ENCODE assay signal across 8 cellular contexts in genomic region chr10:79274279-79275104, GRCh38.
DNase-seq lines count a peak whose midpoint lies in the region; ATAC-seq and TF ChIP-seq lines count a peak whose summit lies in the region.

No MANE protein-coding gene starts in this region.

- peak overlapping the region; percentile 47 to 79 (median 58) for H3K9ac ChIP-seq in skeletal muscle tissue (ENCODE audit: low read depth in 1 of 3, low read length in 3 of 3)

- no peaks in the 10 kb centered on the region for H3K9me3 Mint-ChIP-seq in activated naive CD4-positive, alpha-beta T cell treated with anti-CD3 and anti-CD28 coated beads, Interleukin-2, amount 10 ng/mL, durations not matched to agents 7 days and 5 days

- H3K27me3 ChIP-seq in skeletal muscle tissue (ENCODE audit: control insufficient read depth in 3 of 3, insufficient read depth in 3 of 3, low read length in 3 of 3) = no peaks in the 10 kb centered on the region

- H3K36me3 Mint-ChIP-seq in activated naive CD4-positive, alpha-beta T cell treated with anti-CD3 and anti-CD28 coated beads, Interleukin-2, amount 10 ng/mL, durations not matched to agents 7 days and 5 days = peaks cover 5% of the 10 kb centered on the region

- peak; percentile 6 for TF ChIP-seq CTCF in HFF-Myc (IDR thresholded peaks at IDR 0.05; ENCODE audit: low read depth, low read length, missing control alignments)

- CTCF ChIA-PET in activated naive CD4-positive, alpha-beta T cell treated with anti-CD3 and anti-CD28 coated beads, Interleukin-2, amount 10 ng/mL, durations not matched to agents 7 days and 5 days (lab: Charles Lee) = no interaction called here

- ATAC-seq in HG02973 (IDR thresholded peaks at IDR 0.05; ENCODE audit: unreplicated experiment) = no peak

- H3K27me3 Mint-ChIP-seq in activated naive CD4-positive, alpha-beta T cell treated with anti-CD3 and anti-CD28 coated beads, Interleukin-2, amount 10 ng/mL, durations not matched to agents 7 days and 5 days = no peaks in the 10 kb centered on the region

- H3K36me3 ChIP-seq in skeletal muscle tissue (ENCODE audit: control insufficient read depth in 3 of 3, insufficient read depth in 3 of 3, low read length in 3 of 3) = peaks cover 11 to 23% (median 15%) of the 10 kb centered on the region in 3 donors

- DNase-seq in HFF-Myc (ENCODE audit: extremely low read depth, low read depth) (no peak), astrocyte of the hippocampus (ENCODE audit: low read depth, low spot score) (peak; percentile 93), hepatic stellate cell (ENCODE audit: low spot score) (peak; percentile 81), NCI-H1930 (lab: John Stamatoyannopoulos, UW) (no peak), DMS79 (lab: John Stamatoyannopoulos, UW) (no peak)
- DNase-seq in activated naive CD4-positive, alpha-beta T cell treated with anti-CD3 and anti-CD28 coated beads, Interleukin-2, amount 10 ng/mL, durations not matched to agents 7 days and 5 days = no peak

- no peak overlapping the region for H3K27ac Mint-ChIP-seq in activated naive CD4-positive, alpha-beta T cell treated with anti-CD3 and anti-CD28 coated beads, Interleukin-2, amount 10 ng/mL, durations not matched to agents 7 days and 5 days

- peaks cover 50 to 79% (median 74%) of the 10 kb centered on the region in 3 donors for H3K4me1 ChIP-seq in skeletal muscle tissue (ENCODE audit: control insufficient read depth in 3 of 3, insufficient read depth in 3 of 3, low read length in 3 of 3)

- H3K27ac ChIP-seq in skeletal muscle tissue (ENCODE audit: low read depth, low read length) = peak overlapping the region; percentile 92

- no peak overlapping the region for H3K4me3 Mint-ChIP-seq in activated naive CD4-positive, alpha-beta T cell treated with anti-CD3 and anti-CD28 coated beads, Interleukin-2, amount 10 ng/mL, durations not matched to agents 7 days and 5 days

- no peaks in the 10 kb centered on the region for H3K9me3 ChIP-seq in skeletal muscle tissue (ENCODE audit: control insufficient read depth in 3 of 3, low read length in 3 of 3)

- H3K4me3 ChIP-seq in HFF-Myc (replicated peaks; ENCODE audit: low read depth, low read length) = no peak overlapping the region
- peak overlapping the region in 2 of 3 donors; percentile 54 to 67 for H3K4me3 ChIP-seq in skeletal muscle tissue (ENCODE audit: low read length in 3 of 3)

- H3K4me1 Mint-ChIP-seq in activated naive CD4-positive, alpha-beta T cell treated with anti-CD3 and anti-CD28 coated beads, Interleukin-2, amount 10 ng/mL, durations not matched to agents 7 days and 5 days = no peaks in the 10 kb centered on the region

Comparison
In these comparisons a context has a peak if more than half of its experiments do, and no peak if none do; other contexts are left out.
1. DNase-seq: peak in astrocyte of the hippocampus (single experiment) and hepatic stellate cell (single experiment); none in HFF-Myc (single experiment), NCI-H1930 (0 of 2), DMS79 (single experiment) and activated naive CD4-positive, alpha-beta T cell treated with anti-CD3 and anti-CD28 coated beads, Interleukin-2, amount 10 ng/mL, durations not matched to agents 7 days and 5 days (single experiment).